ENCODE assay signal across 8 cellular contexts in genomic region chr11:13238879-13239514, GRCh38. TPM values are rescaled to one million over a fixed set of nuclear protein-coding genes. Genes with fewer than 3 reads are reported as not detected.
A peak's percentile ranks its signal among the peaks of the same experiment; 100 is the strongest.
DNase-seq lines count a peak whose midpoint lies in the region; ATAC-seq, FAIRE-seq and TF ChIP-seq lines count a peak whose summit lies in the region.

No MANE protein-coding gene starts in this region.

- peak; percentile 56 for ATAC-seq in left ventricle myocardium superior

- peak; percentile 94 for TF ChIP-seq CTCF in 22Rv1 (IDR thresholded peaks at IDR 0.05)

- TF ChIP-seq POLR2A in GM12891 (IDR thresholded peaks at IDR 0.05; ENCODE audit: low read depth, low read length), result no peak

- peak; percentile 12 for DNase-seq in GM12891 (ENCODE audit: insufficient read length, low spot score)
- peak; percentile 11 for DNase-seq in HS-5 (ENCODE audit: low read depth)
- peak; percentile 54 for DNase-seq in SK-N-DZ (ENCODE audit: low spot score)
- peak in 3 of 4 experiments; percentile 6 to 26 (median 18) for DNase-seq in activated naive CD4-positive, alpha-beta T cell (lab: John Stamatoyannopoulos, UW)
- peak; percentile 37 for DNase-seq in left ventricle myocardium superior
- DNase-seq in stimulated activated CD4-positive, alpha-beta T cell treated with anti-CD3 and anti-CD28 coated beads, Interleukin-12 subunit alpha, Interleukin-12 subunit beta, amount 100 ng/mL, for 4 hours, result peak; percentile 40
- DNase-seq in NCI-H524 treated with DMSO at 0.1 percent for 48 hours (lab: John Stamatoyannopoulos, UW), result no peak

- no peak overlapping the region for H3K27ac ChIP-seq in 22Rv1

- intact Hi-C loops in left ventricle myocardium superior (cut with micrococcal nuclease), result no loop called here

- FAIRE-seq in GM12891 (lab: Jason Lieb, UNC), result peak; percentile 31

TF ChIP-seq in GM12891, 5 proteins besides CTCF, POLR2A, EP300 and RAD21:
- no peak for TF ChIP-seq POLR2AphosphoS5 (IDR thresholded peaks at IDR 0.05; ENCODE audit: low read depth, low read length)
- peak; percentile 59 for TF ChIP-seq SPI1 (IDR thresholded peaks at IDR 0.05; ENCODE audit: low read depth, low read length)
TF ChIP-seq in GM12891: peak in this region for 1.

RNA-seq across cellular contexts. Expression of gene BMAL1, which starts 38.6 kb away (rescaled TPM):
- 3.0 TPM for polyA plus RNA-seq in GM12891 (2012; ENCODE audit: low read depth, missing spikeins)
- 9.9 and 20.0 TPM in 2 replicates for polyA plus RNA-seq in SK-N-DZ (2014; cell fraction: cytosol; rRNA removed)
- polyA plus RNA-seq in SK-N-DZ (2014; cell fraction: nucleus; rRNA removed), result 19.1 and 20.9 TPM in 2 replicates
- total RNA-seq in left ventricle myocardium superior, result 4.6 TPM
